8 cellular contexts compared by ENCODE assay signal in the genomic region with DNA sequence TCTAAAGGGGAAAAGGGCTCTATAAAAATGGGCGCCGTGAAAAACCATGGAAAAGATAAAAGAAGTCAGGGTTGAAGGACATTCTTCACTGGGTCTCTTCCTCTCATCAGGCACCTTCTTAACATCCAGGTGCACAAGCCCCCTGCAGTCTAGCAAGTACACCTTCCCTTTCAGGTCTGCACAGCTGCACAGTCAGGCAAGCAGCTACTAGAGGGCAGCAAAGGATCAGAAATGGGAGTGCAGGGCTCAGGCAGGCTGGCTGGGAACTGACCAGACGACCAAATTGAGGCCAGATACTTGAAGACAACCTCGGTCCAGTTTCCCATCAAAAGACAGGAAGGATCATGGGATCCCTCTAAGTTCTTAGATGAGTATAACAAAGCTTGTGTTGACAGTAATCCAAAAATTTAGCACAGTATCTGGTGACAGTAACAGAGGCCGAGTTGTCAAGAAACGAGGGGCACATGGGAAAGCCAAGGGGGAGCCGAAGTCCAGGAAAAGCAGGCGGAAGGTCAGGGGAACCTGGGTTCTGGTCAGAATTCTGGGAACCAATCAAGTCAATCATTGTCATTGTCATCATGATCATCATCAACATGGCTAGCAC. TPM values are rescaled to one million over a fixed set of nuclear protein-coding genes. Genes with fewer than 3 reads are reported as not detected.
DNase-seq lines count a peak whose midpoint lies in the region; ATAC-seq and TF ChIP-seq lines count a peak whose summit lies in the region.

No MANE protein-coding gene starts in this region.

- WGBS in aorta, 2 donors: 59 to 63% methylated on average over 8 of the region's 8 CpGs

- H3K27me3 ChIP-seq in lower lobe of right lung (ENCODE audit: low read depth) (no peaks in the 10 kb centered on the region), aorta (ENCODE audit: control insufficient read depth in 1 of 2, insufficient read depth in 2 of 2, low read length in 1 of 2) (no peaks in the 10 kb centered on the region)

- DNase-seq in ELR (ENCODE audit: low read depth) (peak; percentile 44), LoVo (ENCODE audit: low spot score) (peak; percentile 57), SHP77 (lab: John Stamatoyannopoulos, UW) (peak; percentile 60 to 80), choroid plexus epithelial cell (ENCODE audit: low read depth) (peak; percentile 67), lower lobe of right lung (no peak), aorta (no peak), GOT3 (lab: John Stamatoyannopoulos, UW) (no peak)

- H3K4me1 ChIP-seq in lower lobe of right lung (no peaks in the 10 kb centered on the region), aorta (ENCODE audit: control insufficient read depth in 1 of 2, insufficient read depth in 2 of 2, low read length in 2 of 2) (no peaks in the 10 kb centered on the region)

- intact Hi-C loops in lower lobe of right lung (cut with DNase I) (no loop called here), aorta (cut with DNase I) (loop anchor here in 1 of 2 donors (10.0 kb wide), 1 partner anchor 414 kb away; no protein-coding TSS in a partner anchor)

- H3K27ac ChIP-seq in lower lobe of right lung (no peak overlapping the region), aorta (ENCODE audit: low read depth in 1 of 2, low read length in 2 of 2) (no peak overlapping the region)

- H3K4me3 ChIP-seq in choroid plexus epithelial cell (ENCODE audit: low read depth, low read length) (no peak overlapping the region), lower lobe of right lung (no peak overlapping the region), aorta (ENCODE audit: low read length in 2 of 2) (no peak overlapping the region)

- TF ChIP-seq CTCF in choroid plexus epithelial cell (conservative IDR thresholded peaks at IDR 0.05; ENCODE audit: low read depth, low read length) (peak; percentile 77), lower lobe of right lung (IDR thresholded peaks at IDR 0.05) (peak; percentile 45)

- peak; percentile 75 for ATAC-seq in GM21717 (IDR thresholded peaks at IDR 0.05; ENCODE audit: unreplicated experiment)
- peak; percentile 68 to 73 for ATAC-seq in lower lobe of right lung
- ATAC-seq in aorta (ENCODE audit: low FRiP score): peak; percentile 41

- no peaks in the 10 kb centered on the region for H3K36me3 ChIP-seq in lower lobe of right lung
- no peaks in the 10 kb centered on the region for H3K36me3 ChIP-seq in aorta (ENCODE audit: control insufficient read depth in 1 of 2, insufficient read depth in 2 of 2, low read length in 1 of 2)

- H3K9me3 ChIP-seq in lower lobe of right lung (no peaks in the 10 kb centered on the region), aorta (ENCODE audit: control insufficient read depth, low read length) (no peaks in the 10 kb centered on the region)

RNA-seq across cellular contexts. Expression of gene GRIP1, which starts 10.1 kb away (rescaled TPM):
- total RNA-seq in lower lobe of right lung (4.3 TPM), aorta (1 to 10 TPM in 1 of 2 donors, under 1 TPM in 1; 0.88 to 3.4 TPM)
- polyA plus RNA-seq in aorta: 1 to 10 TPM in 1 of 2 donors, under 1 TPM in 1; 0.38 to 1.6 TPM

Comparison
In these comparisons a context has a peak if more than half of its experiments do, and no peak if none do; other contexts are left out.
1. DNase-seq: peak in ELR (single experiment), LoVo (single experiment), SHP77 (2 of 2) and choroid plexus epithelial cell (single experiment); none in lower lobe of right lung (single experiment), aorta (0 of 2) and GOT3 (single experiment).
2. Peak in every context shown above with its lines, with median percentiles within 50 percentile points of each other: ATAC-seq.